In the genomic region with DNA sequence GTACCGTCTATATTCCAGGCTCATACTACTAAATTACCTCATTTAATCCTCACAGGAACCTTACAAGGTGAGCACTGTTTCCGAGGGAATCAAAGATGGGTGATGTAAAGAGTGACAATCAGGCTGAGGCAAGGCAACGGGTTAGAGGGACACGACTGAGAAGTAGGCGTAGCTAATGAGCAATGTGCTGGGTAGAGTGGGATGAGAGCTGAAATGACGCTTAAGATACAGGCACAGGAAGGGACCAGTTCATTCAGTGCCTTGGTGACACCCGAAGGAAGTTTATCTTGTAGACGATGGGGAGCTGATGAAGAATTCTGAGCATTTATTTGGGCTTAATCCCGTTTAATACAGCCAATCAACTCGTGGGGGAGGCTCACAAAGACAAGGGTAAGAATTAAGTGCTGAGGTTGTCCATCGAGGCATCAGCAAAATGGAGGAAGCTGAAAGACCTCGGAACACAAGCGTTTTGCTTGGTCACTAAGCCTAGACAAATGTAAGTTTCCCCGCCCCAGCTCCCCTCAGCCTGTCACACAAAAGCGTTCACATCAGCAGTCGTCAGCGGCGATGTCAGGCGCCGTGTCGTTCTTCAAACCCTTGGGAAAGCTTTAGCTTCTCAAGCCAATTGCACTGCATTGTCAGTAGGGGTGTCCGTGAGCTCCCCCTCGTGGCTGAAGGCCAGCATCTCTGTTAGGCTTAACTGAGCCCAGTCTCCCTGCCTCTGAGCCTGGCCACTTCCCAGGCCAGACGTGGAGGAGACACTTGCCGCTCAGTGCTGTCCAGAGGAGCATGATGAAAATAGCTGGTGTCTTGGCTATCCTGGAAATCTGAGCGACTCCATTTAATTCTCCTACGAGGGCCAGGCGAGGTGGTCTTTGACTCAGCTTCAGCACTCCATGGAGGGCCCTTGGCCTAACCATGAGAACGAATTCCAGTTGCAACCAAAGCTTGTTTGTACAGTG, we compare ENCODE assay signal across 9 cellular contexts.
DNase-seq lines count a peak whose midpoint lies in the region; TF ChIP-seq lines count a peak whose summit lies in the region.
"Had no signal": no experiment of that assay in that cellular context is flagged by ENCODE, and none has a peak within 500 bp of the region (broad histone marks: within the 10 kb centered on the region; RNA-seq: fewer than 3 reads in every experiment).

No MANE protein-coding gene starts in this region.

- H3K9me3 ChIP-seq in Peyer's patch, result no peaks in the 10 kb centered on the region

- H4K20me1 ChIP-seq in KMS-11 (ENCODE audit: insufficient read depth), result no peaks in the 10 kb centered on the region

- H3K27me3 ChIP-seq in KMS-11 (ENCODE audit: insufficient read depth, low read depth) (no peaks in the 10 kb centered on the region), Peyer's patch (no peaks in the 10 kb centered on the region)

- H3K36me3 ChIP-seq in KMS-11 (ENCODE audit: insufficient read depth), result no peaks in the 10 kb centered on the region
- no peaks in the 10 kb centered on the region for H3K36me3 ChIP-seq in Peyer's patch

- H3K27ac Mint-ChIP-seq in activated T-helper 2 cell treated with anti-CD3 and anti-CD28 coated beads, Interferon-gamma antibody, Interleukin-2, Interleukin-4, amounts not matched to agents 10 μg/mL and 5 μg/mL and 100 μg/mL, durations not matched to agents 14 hours and 24 hours and 36 hours, result no peak overlapping the region
- H3K27ac Mint-ChIP-seq in osteocyte (ENCODE audit: unreplicated experiment) (no peak overlapping the region), type B pancreatic cell (no peak overlapping the region)

- in situ Hi-C loops in G401 (cut with HindIII; ENCODE audit: low sequenced_read_pairs), result no loop called here

- H3K4me1 Mint-ChIP-seq in activated T-helper 2 cell treated with anti-CD3 and anti-CD28 coated beads, Interferon-gamma antibody, Interleukin-2, Interleukin-4, amounts not matched to agents 10 μg/mL and 5 μg/mL and 100 μg/mL, durations not matched to agents 14 hours and 24 hours and 36 hours (ENCODE audit: low read depth), result no peaks in the 10 kb centered on the region
- H3K4me1 Mint-ChIP-seq in osteocyte (ENCODE audit: unreplicated experiment) (peaks cover 2% of the 10 kb centered on the region), type B pancreatic cell (ENCODE audit: unreplicated experiment) (peaks cover 17% of the 10 kb centered on the region)

- no peak overlapping the region for H3K4me3 ChIP-seq in KMS-11 (IDR thresholded peaks at IDR 0.05; ENCODE audit: insufficient read depth, low read depth, low read length)
- no peak overlapping the region for H3K4me3 ChIP-seq in Peyer's patch
- H3K4me3 ChIP-seq: skin epidermis had no signal

- no peaks in the 10 kb centered on the region for H3K36me3 Mint-ChIP-seq in activated T-helper 2 cell treated with anti-CD3 and anti-CD28 coated beads, Interferon-gamma antibody, Interleukin-2, Interleukin-4, amounts not matched to agents 10 μg/mL and 5 μg/mL and 100 μg/mL, durations not matched to agents 14 hours and 24 hours and 36 hours (ENCODE audit: low read depth)
- H3K36me3 Mint-ChIP-seq in osteocyte (ENCODE audit: unreplicated experiment) (no peaks in the 10 kb centered on the region), type B pancreatic cell (no peaks in the 10 kb centered on the region)

- intact Hi-C loops in activated T-helper 2 cell treated with anti-CD3 and anti-CD28 coated beads, Interferon-gamma antibody, Interleukin-2, Interleukin-4, amounts not matched to agents 10 μg/mL and 5 μg/mL and 100 μg/mL, durations not matched to agents 14 hours and 24 hours and 36 hours (cut with micrococcal nuclease), result no loop called here

- no peaks in the 10 kb centered on the region for H3K27me3 Mint-ChIP-seq in activated T-helper 2 cell treated with anti-CD3 and anti-CD28 coated beads, Interferon-gamma antibody, Interleukin-2, Interleukin-4, amounts not matched to agents 10 μg/mL and 5 μg/mL and 100 μg/mL, durations not matched to agents 14 hours and 24 hours and 36 hours (ENCODE audit: low read depth)
- peaks cover 4% of the 10 kb centered on the region for H3K27me3 Mint-ChIP-seq in osteocyte (ENCODE audit: unreplicated experiment)
- peaks cover 26% of the 10 kb centered on the region for H3K27me3 Mint-ChIP-seq in type B pancreatic cell

- H3K27ac ChIP-seq in KMS-11 (no peak overlapping the region), Peyer's patch (no peak overlapping the region)
- H3K27ac ChIP-seq: skin epidermis had no signal

- H3K4me1 ChIP-seq in KMS-11 (ENCODE audit: low read depth, poor library complexity, severe bottlenecking) (no peaks in the 10 kb centered on the region), Peyer's patch (peaks cover 0 to 4% (median 0%) of the 10 kb centered on the region in 4 donors)

- TF ChIP-seq POLR2A in Peyer's patch (IDR thresholded peaks at IDR 0.05), result no peak

- H3K9ac ChIP-seq in KMS-11, result no peak overlapping the region

- TF ChIP-seq CTCF in KMS-11 (conservative IDR thresholded peaks at IDR 0.05; ENCODE audit: low read depth, low read length) (peak; percentile 68), Peyer's patch (IDR thresholded peaks at IDR 0.05) (peak in 4 of 6 experiments; percentile 50 to 59 (median 52)), osteocyte (IDR thresholded peaks at IDR 0.05) (peak; percentile 88), type B pancreatic cell (conservative IDR thresholded peaks at IDR 0.05) (peak; percentile 94)

- no peaks in the 10 kb centered on the region for H3K9me3 Mint-ChIP-seq in activated T-helper 2 cell treated with anti-CD3 and anti-CD28 coated beads, Interferon-gamma antibody, Interleukin-2, Interleukin-4, amounts not matched to agents 10 μg/mL and 5 μg/mL and 100 μg/mL, durations not matched to agents 14 hours and 24 hours and 36 hours
- H3K9me3 Mint-ChIP-seq in osteocyte (ENCODE audit: unreplicated experiment) (no peaks in the 10 kb centered on the region), type B pancreatic cell (no peaks in the 10 kb centered on the region)

- DNase-seq in G401 (ENCODE audit: low spot score) (peak; percentile 37), GOT3 (lab: John Stamatoyannopoulos, UW) (peak; percentile 44), Peyer's patch (peak; percentile 28 to 84 (median 70)), globus pallidus (ENCODE audit: low spot score) (peak; percentile 84), osteocyte (ENCODE audit: extremely low spot score, unreplicated experiment) (peak; percentile 91), type B pancreatic cell (ENCODE audit: extremely low spot score, unreplicated experiment) (peak; percentile 82)
- peak; percentile 48 for DNase-seq in activated T-helper 2 cell treated with anti-CD3 and anti-CD28 coated beads, Interferon-gamma antibody, Interleukin-2, Interleukin-4, amounts not matched to agents 10 μg/mL and 5 μg/mL and 100 μg/mL, durations not matched to agents 14 hours and 24 hours and 36 hours (ENCODE audit: low spot score)

- no peak overlapping the region for H2AFZ ChIP-seq in KMS-11 (ENCODE audit: low read depth)

- no peaks in the 10 kb centered on the region for H3K79me2 ChIP-seq in KMS-11 (ENCODE audit: insufficient read depth, low read depth)

- no peak overlapping the region for H3K4me2 ChIP-seq in KMS-11

- no peak overlapping the region for H3K4me3 Mint-ChIP-seq in activated T-helper 2 cell treated with anti-CD3 and anti-CD28 coated beads, Interferon-gamma antibody, Interleukin-2, Interleukin-4, amounts not matched to agents 10 μg/mL and 5 μg/mL and 100 μg/mL, durations not matched to agents 14 hours and 24 hours and 36 hours (ENCODE audit: low read depth)
- peak overlapping the region; percentile 69 for H3K4me3 Mint-ChIP-seq in osteocyte (ENCODE audit: unreplicated experiment)
- peak overlapping the region; percentile 84 for H3K4me3 Mint-ChIP-seq in type B pancreatic cell

Comparison
In these comparisons a context has a peak if more than half of its experiments do, and no peak if none do; other contexts are left out.
1. DNase-seq: peak in every context shown above with its lines; median percentile 91 in osteocyte; 84 in globus pallidus; 82 in type B pancreatic cell; 70 in Peyer's patch; 48 in activated T-helper 2 cell treated with anti-CD3 and anti-CD28 coated beads, Interferon-gamma antibody, Interleukin-2, Interleukin-4, amounts not matched to agents 10 μg/mL and 5 μg/mL and 100 μg/mL, durations not matched to agents 14 hours and 24 hours and 36 hours; 44 in GOT3; 37 in G401.